Comparison of ENCODE assay signal across 9 cellular contexts in genomic region chr19:36060430-36060829, GRCh38. TPM values are rescaled to one million over a fixed set of nuclear protein-coding genes. Genes with fewer than 3 reads are reported as not detected.
DNase-seq lines count a peak whose midpoint lies in the region; ATAC-seq and TF ChIP-seq lines count a peak whose summit lies in the region.
"Had no signal": no experiment of that assay in that cellular context is flagged by ENCODE, and none has a peak within 500 bp of the region (broad histone marks: within the 10 kb centered on the region; RNA-seq: fewer than 3 reads in every experiment).

No MANE protein-coding gene starts in this region.

- no peaks in the 10 kb centered on the region for H3F3A ChIP-seq in PC-9 (ENCODE audit: insufficient read depth, low read depth)

- intact Hi-C loops in PC-9 (cut with micrococcal nuclease; ENCODE audit: unreplicated experiment), result no loop called here

- H3K4me1 ChIP-seq in PC-9 (replicated peaks; ENCODE audit: insufficient read depth) (peaks cover 6% of the 10 kb centered on the region; the same call in 1 of the 2 replicates), upper lobe of left lung (peaks cover 1 to 5% (median 2%) of the 10 kb centered on the region in 4 donors)

- H3K27me3 ChIP-seq in PC-9 (ENCODE audit: insufficient read depth, low read depth), result no peaks in the 10 kb centered on the region
- no peaks in the 10 kb centered on the region for H3K27me3 ChIP-seq in upper lobe of left lung

- WGBS in upper lobe of left lung, 2 donors, result 79 to 89% methylated on average over 4 of the region's 4 CpGs

- TF ChIP-seq CTCF in PC-9 (conservative IDR thresholded peaks at IDR 0.05) (peak; percentile 65), upper lobe of left lung (IDR thresholded peaks at IDR 0.05) (peak in 5 of 6 experiments; percentile 24 to 45 (median 30))

- no peak for TF ChIP-seq EP300 in upper lobe of left lung (IDR thresholded peaks at IDR 0.05)

- no peak overlapping the region for H3K4me3 ChIP-seq in PC-9
- no peak overlapping the region for H3K4me3 ChIP-seq in upper lobe of left lung

- no peaks in the 10 kb centered on the region for H4K20me1 ChIP-seq in PC-9 (ENCODE audit: insufficient read depth)

- H3K79me2 ChIP-seq in PC-9 (ENCODE audit: low read depth), result peaks cover 22% of the 10 kb centered on the region; the same call in 1 of the 2 replicates

- no peaks in the 10 kb centered on the region for H3K9me3 ChIP-seq in PC-9 (ENCODE audit: insufficient read depth, low read depth)
- no peaks in the 10 kb centered on the region for H3K9me3 ChIP-seq in upper lobe of left lung

- H3K36me3 ChIP-seq in PC-9 (ENCODE audit: low read depth), result peaks cover 8% of the 10 kb centered on the region; the same call in 1 of the 2 replicates
- no peaks in the 10 kb centered on the region for H3K36me3 ChIP-seq in upper lobe of left lung

- H3K27ac ChIP-seq in PC-9 (no peak overlapping the region), upper lobe of left lung (no peak overlapping the region)

- peak; percentile 11 to 62 for DNase-seq in NCI-H526 (lab: John Stamatoyannopoulos, UW)
- no peak for DNase-seq in NCI-H526 treated with DMSO at 0.1 percent for 48 hours (lab: John Stamatoyannopoulos, UW)
- DNase-seq in PC-9, result peak in 1 of 2 experiments; percentile 52
- peak; percentile 60 for DNase-seq in cerebellar cortex (ENCODE audit: low spot score)
- peak; percentile 23 for DNase-seq in left kidney (ENCODE audit: low read depth, low spot score)
- peak in 1 of 2 donors; percentile 24 for DNase-seq in upper lobe of left lung

- ATAC-seq in upper lobe of left lung (ENCODE audit: low FRiP score in 2 of 2) (peak in 1 of 2 donors; percentile 66), HG03039 (IDR thresholded peaks at IDR 0.05; ENCODE audit: unreplicated experiment) (no peak), GM21529 (IDR thresholded peaks at IDR 0.05; ENCODE audit: unreplicated experiment) (no peak)
- ATAC-seq: CD8-positive, alpha-beta T cell had no signal

- H3K9me2 ChIP-seq in PC-9 (ENCODE audit: insufficient read depth), result no peaks in the 10 kb centered on the region

- H2AFZ ChIP-seq in PC-9, result no peak overlapping the region

- no TSS peak for BruUV-seq in PC-9 (replicated peaks; lab: Mats Ljungman, UMichigan)

- no peak overlapping the region for H3K4me2 ChIP-seq in PC-9

- POLR2A ChIA-PET in PC-9 (lab: Charles Lee; ENCODE audit: unreplicated experiment), result no interaction called here

- no peak for TF ChIP-seq POLR2A in upper lobe of left lung (IDR thresholded peaks at IDR 0.05)

- CTCF ChIA-PET in PC-9 (lab: Charles Lee), result no interaction called here

RNA-seq across cellular contexts. Expression of gene WDR62, which starts 5.7 kb away (rescaled TPM):
- total RNA-seq in PC-9 (2021), result 14.0 and 17.0 TPM in 2 replicates
- 1 to 10 TPM in 5 of 6 donors, under 1 TPM in 1; 1.00 to 7.6 (median 2.4) TPM for total RNA-seq in upper lobe of left lung

RNA-seq across cellular contexts. Expression of gene THAP8, which starts 6.3 kb away (rescaled TPM):
- total RNA-seq in PC-9 (2021) (5.2 and 6.2 TPM in 2 replicates), upper lobe of left lung (10 to 100 TPM in 1 of 6 donors, 1 to 10 TPM in 5; 2.4 to 10.5 (median 7.8) TPM)

RNA-seq across cellular contexts. Expression of gene CLIP3, which starts 27.8 kb away (rescaled TPM):
- total RNA-seq in PC-9 (2021), result 4.2 and 5.0 TPM in 2 replicates
- 10 to 100 TPM in 1 of 6 donors, 1 to 10 TPM in 5; 3.0 to 13.0 (median 6.4) TPM for total RNA-seq in upper lobe of left lung

RNA-seq across cellular contexts. Expression of gene ALKBH6, which starts 46.4 kb away (rescaled TPM):
- total RNA-seq in PC-9 (2021) (48.2 and 55.1 TPM in 2 replicates), upper lobe of left lung (10 to 100 TPM; 22.3 to 95.3 (median 32.6) TPM)

RNA-seq across cellular contexts. Expression of gene OVOL3, which starts 50.5 kb away (rescaled TPM):
- total RNA-seq in PC-9 (2021), result not detected in 2 replicates
- total RNA-seq in upper lobe of left lung, result not detected
- total RNA-seq: CD8-positive, alpha-beta T cell had no signal
